Comparison of ENCODE assay signal across 36 cellular contexts in the genomic region with DNA sequence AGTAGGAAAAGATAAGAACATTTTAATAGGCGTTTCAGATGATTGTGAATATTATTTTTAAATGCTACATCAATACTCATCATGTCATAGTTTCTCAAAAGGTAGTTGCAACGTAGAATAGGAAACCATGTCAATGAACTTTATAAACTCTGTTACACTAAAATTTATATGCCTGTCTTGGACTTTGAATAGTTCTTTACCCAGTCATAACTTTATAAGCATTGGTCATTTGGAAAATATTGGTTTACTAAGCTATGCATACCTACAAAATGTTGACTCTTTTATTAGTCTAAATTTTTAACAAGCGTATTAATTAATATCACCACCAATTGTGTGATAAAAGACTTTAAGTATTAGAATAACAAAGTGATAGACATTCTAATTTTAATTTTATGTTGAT. TPM values are rescaled to one million over a fixed set of nuclear protein-coding genes. Genes with fewer than 3 reads are reported as not detected.
"Had no signal": no experiment of that assay in that cellular context is flagged by ENCODE, and none has a peak within 500 bp of the region (broad histone marks: within the 10 kb centered on the region; RNA-seq: fewer than 3 reads in every experiment).

No MANE protein-coding gene starts in this region.

- ATAC-seq: activated naive CD4-positive, alpha-beta T cell treated with anti-CD3 and anti-CD28 coated beads, Interleukin-2, amount 50 U/mL, for 72 hours; activated naive CD8-positive, alpha-beta T cell treated with anti-CD3 and anti-CD28 coated beads, Interleukin-2, amount 50 U/mL, for 24 hours; activated T-cell treated with anti-CD3 and anti-CD28 coated beads, Interleukin-2, amount 50 U/mL, for 4 hours; activated T-cell treated with anti-CD3 and anti-CD28 coated beads, Interleukin-2, amount 50 U/mL, for 72 hours; activated T-helper 17 cell treated with anti-CD3 and anti-CD28 coated beads, Interleukin-2, amount 50 U/mL, for 72 hours; body of pancreas had no signal

- DNase-seq: activated effector memory CD4-positive, alpha-beta T cell treated with anti-CD3 and anti-CD28 coated beads, Interleukin-2, amount 50 U/mL, for 16 hours; activated effector memory CD4-positive, alpha-beta T cell treated with Interleukin-2 at 50 U/mL for 16 hours; activated gamma-delta T cell; activated gamma-delta T cell treated with Interleukin-2 at 50 U/mL for 16 hours; activated naive CD4-positive, alpha-beta T cell; activated naive CD4-positive, alpha-beta T cell treated with anti-CD3 and anti-CD28 coated beads for 36 hours; activated naive CD4-positive, alpha-beta T cell treated with anti-CD3 and anti-CD28 coated beads, Interleukin-2, amount 10 ng/mL, durations not matched to agents 7 days and 5 days; activated naive CD4-positive, alpha-beta T cell treated with anti-CD3 and anti-CD28 coated beads, Interleukin-2, amount 50 U/mL, for 16 hours; activated naive CD4-positive, alpha-beta T cell treated with Interleukin-2 at 50 U/mL for 16 hours; activated naive CD8-positive, alpha-beta T cell treated with anti-CD3 and anti-CD28 coated beads for 36 hours; activated naive CD8-positive, alpha-beta T cell treated with anti-CD3 and anti-CD28 coated beads, Interleukin-2, amount 10 ng/mL, durations not matched to agents 7 days and 5 days; activated naive CD8-positive, alpha-beta T cell treated with anti-CD3 and anti-CD28 coated beads, Interleukin-2, amount 50 U/mL, for 24 hours; activated T-cell treated with anti-CD3 and anti-CD28 coated beads, Interleukin-2, amount 50 U/mL, for 24 hours; activated T-cell treated with anti-CD3 and anti-CD28 coated beads, Interleukin-2, amount 50 U/mL, for 4 hours; activated T-cell treated with anti-CD3 and anti-CD28 coated beads, Interleukin-2, amount 50 U/mL, for 48 hours; activated T-cell treated with anti-CD3 and anti-CD28 coated beads, Interleukin-2, amount 50 U/mL, for 72 hours; adrenal gland; amniotic stem cell; amygdala; anterior cingulate cortex; aorta; body of pancreas; brain microvascular endothelial cell; caudate nucleus; central memory CD4-positive, alpha-beta T cell; cerebellar nuclear complex had no signal

- FAIRE-seq: astrocyte, bronchial epithelial cell had no signal

- H3K27ac ChIP-seq: adrenal gland, ascending aorta, body of pancreas, brain microvascular endothelial cell, breast epithelium, cardiac muscle cell had no signal

- H3K36me3 ChIP-seq: adrenal gland, ascending aorta, brain microvascular endothelial cell, breast epithelium, cardiac muscle cell had no signal

- H3K4me1 ChIP-seq: adrenal gland, ascending aorta, body of pancreas, breast epithelium had no signal

- H3K4me3 ChIP-seq: adrenal gland, ascending aorta, body of pancreas, breast epithelium, cardiac muscle cell had no signal

- H3K9me3 ChIP-seq: adrenal gland, ascending aorta, body of pancreas, breast epithelium had no signal

- H3K27me3 ChIP-seq: adrenal gland, ascending aorta, body of pancreas, brain microvascular endothelial cell, breast epithelium, cardiac muscle cell had no signal

RNA-seq across cellular contexts. Expression of gene HTR1F, which starts 27.2 kb away (rescaled TPM):
- total RNA-seq: activated naive CD4-positive, alpha-beta T cell treated with anti-CD3 and anti-CD28 coated beads for 36 hours; activated naive CD4-positive, alpha-beta T cell treated with anti-CD3 and anti-CD28 coated beads, Interleukin-2, amount 50 U/mL, for 72 hours; activated naive CD8-positive, alpha-beta T cell treated with anti-CD3 and anti-CD28 coated beads for 36 hours; activated naive CD8-positive, alpha-beta T cell treated with anti-CD3 and anti-CD28 coated beads, Interleukin-2, amount 10 ng/mL, durations not matched to agents 7 days and 5 days; activated T-cell treated with anti-CD3 and anti-CD28 coated beads, Interleukin-2, amount 50 U/mL, for 72 hours; activated T-helper 1 cell treated with anti-CD3 and anti-CD28 coated beads, Interleukin-12 subunit alpha, Interleukin-12 subunit beta, Interleukin-2, Interleukin-4 antibody, amounts not matched to agents 30 ng/mL and 10 ng/mL and 1 ng/mL, durations not matched to agents 14 hours and 24 hours and 36 hours; activated T-helper 17 cell treated with anti-CD3 and anti-CD28 coated beads, Interleukin-2, amount 50 U/mL, for 72 hours; activated T-helper 2 cell treated with anti-CD3 and anti-CD28 coated beads, Interferon-gamma antibody, Interleukin-2, Interleukin-4, amounts not matched to agents 10 μg/mL and 5 μg/mL and 100 μg/mL, durations not matched to agents 14 hours and 24 hours and 36 hours; ascending aorta; bronchial epithelial cell; cardiac muscle cell; chondrocyte had no signal
